ENCODE assay signal across 14 cellular contexts in the genomic region with DNA sequence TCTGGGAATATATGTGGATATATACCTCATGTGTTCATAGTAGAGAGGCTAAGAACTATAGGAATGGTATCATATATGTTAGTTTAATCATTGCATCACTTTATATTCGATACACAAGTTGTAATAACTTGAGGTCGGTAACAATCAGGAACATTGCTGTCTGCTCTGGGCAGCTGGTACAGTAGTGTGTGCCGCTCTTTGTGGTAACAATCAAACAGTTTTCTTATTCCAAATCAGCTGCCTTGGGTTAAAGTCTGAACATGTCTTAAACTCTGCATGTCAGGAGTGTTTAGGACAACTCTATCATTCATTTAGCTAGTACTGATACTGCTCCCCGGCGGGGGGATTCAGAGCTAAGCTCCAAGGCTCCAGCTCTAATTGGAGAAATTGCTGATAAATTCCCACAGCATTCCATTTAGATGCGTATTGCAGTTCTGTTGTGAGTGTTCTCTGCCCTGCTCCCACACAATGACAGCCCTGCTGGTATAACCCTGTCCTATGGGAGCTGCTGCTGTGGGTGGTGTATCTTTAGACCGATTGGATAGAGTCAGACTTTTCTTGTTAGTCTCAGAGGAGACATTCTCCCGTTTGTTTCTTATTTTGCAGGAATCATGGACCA.
DNase-seq lines count a peak whose midpoint lies in the region; ATAC-seq, FAIRE-seq and TF ChIP-seq lines count a peak whose summit lies in the region.
"Had no signal": no experiment of that assay in that cellular context is flagged by ENCODE, and none has a peak within 500 bp of the region (broad histone marks: within the 10 kb centered on the region; RNA-seq: fewer than 3 reads in every experiment).

No MANE protein-coding gene starts in this region.

- H3K36me3 Mint-ChIP-seq in CD8-positive, alpha-beta T cell: no peaks in the 10 kb centered on the region

- peaks cover 14% of the 10 kb centered on the region for H3K9me3 Mint-ChIP-seq in CD8-positive, alpha-beta T cell

- H3K27me3 ChIP-seq in cardiac muscle cell: no peaks in the 10 kb centered on the region
- H3K27me3 ChIP-seq in CD8-positive, alpha-beta T cell (ENCODE audit: insufficient read depth, low read length): no peaks in the 10 kb centered on the region
- H3K27me3 ChIP-seq: neutrophil had no signal

- in situ Hi-C loops in astrocyte of the spinal cord (cut with HindIII; ENCODE audit: low sequenced_read_pairs): no loop called here

- H3K27ac ChIP-seq in cardiac muscle cell: peak overlapping the region; percentile 34
- H3K27ac ChIP-seq in CD8-positive, alpha-beta T cell (ENCODE audit: low read depth, low read length): no peak overlapping the region
- H3K27ac ChIP-seq: A549, neutrophil had no signal

- TF ChIP-seq CTCF in cardiac muscle cell (IDR thresholded peaks at IDR 0.05; ENCODE audit: low read depth, low read length) (no peak), astrocyte of the spinal cord (IDR thresholded peaks at IDR 0.05; ENCODE audit: low read depth, low read length) (no peak)
- TF ChIP-seq CTCF in CD8-positive, alpha-beta T cell (IDR thresholded peaks at IDR 0.05): no peak

- intact Hi-C loops in cardiac septum (cut with DNase I): no loop called here
- intact Hi-C loops in CD8-positive, alpha-beta T cell (cut with DNase I, micrococcal nuclease): no loop called here

- DNase-seq in cardiac muscle cell (ENCODE audit: low read depth in 1 of 2, low spot score in 1 of 2): peak; percentile 18 to 91
- DNase-seq in cardiac septum (ENCODE audit: low spot score): no peak
- DNase-seq in astrocyte of the spinal cord (ENCODE audit: low read depth, low spot score): peak; percentile 73
- peak; percentile 20 for DNase-seq in iPS-NIHi7 (ENCODE audit: extremely low spot score)
- DNase-seq in urothelium cell line (ENCODE audit: low spot score): peak; percentile 77
- no peak for DNase-seq in CD8-positive, alpha-beta T cell
- DNase-seq: erythroblast, kidney glomerular epithelial cell, NCI-H187 treated with DMSO at 0.1 percent for 48 hours had no signal

- no peaks in the 10 kb centered on the region for H3K9me3 ChIP-seq in cardiac muscle cell (ENCODE audit: low read depth)
- H3K9me3 ChIP-seq in CD8-positive, alpha-beta T cell (ENCODE audit: low read length): no peaks in the 10 kb centered on the region
- H3K9me3 ChIP-seq: A549, neutrophil had no signal

- no peak overlapping the region for H3K4me3 Mint-ChIP-seq in CD8-positive, alpha-beta T cell

- no peaks in the 10 kb centered on the region for H3K36me3 ChIP-seq in cardiac muscle cell
- no peaks in the 10 kb centered on the region for H3K36me3 ChIP-seq in CD8-positive, alpha-beta T cell (ENCODE audit: insufficient read depth, low read length)
- H3K36me3 ChIP-seq: neutrophil had no signal

- H3K27ac Mint-ChIP-seq in CD8-positive, alpha-beta T cell: no peak overlapping the region

- peak; percentile 30 for FAIRE-seq in urothelium cell line (lab: Jason Lieb, UNC)
- FAIRE-seq: A549, G401.6 had no signal

- H3K27me3 Mint-ChIP-seq in CD8-positive, alpha-beta T cell (ENCODE audit: low read depth): no peaks in the 10 kb centered on the region

- H3K4me1 Mint-ChIP-seq in CD8-positive, alpha-beta T cell (ENCODE audit: low read depth): no peaks in the 10 kb centered on the region

- H3K4me3 ChIP-seq in cardiac muscle cell (no peak overlapping the region), astrocyte of the spinal cord (ENCODE audit: low read depth, low read length) (no peak overlapping the region)
- H3K4me3 ChIP-seq in CD8-positive, alpha-beta T cell (ENCODE audit: low read depth, low read length): no peak overlapping the region
- H3K4me3 ChIP-seq: A549 had no signal

- POLR2A ChIA-PET in CD8-positive, alpha-beta T cell (lab: Charles Lee): no interaction called here

- ATAC-seq in CD8-positive, alpha-beta T cell: no peak
- no peak for ATAC-seq in HG03457 (IDR thresholded peaks at IDR 0.05; ENCODE audit: unreplicated experiment)
- ATAC-seq in GM21723 (IDR thresholded peaks at IDR 0.05; ENCODE audit: unreplicated experiment): no peak

- CTCF ChIA-PET in CD8-positive, alpha-beta T cell (lab: Charles Lee): no interaction called here

- no peaks in the 10 kb centered on the region for H3K4me1 ChIP-seq in cardiac muscle cell (ENCODE audit: low read depth)
- no peaks in the 10 kb centered on the region for H3K4me1 ChIP-seq in CD8-positive, alpha-beta T cell (ENCODE audit: insufficient read depth, low read length)
- H3K4me1 ChIP-seq: A549 had no signal

Comparison
In these comparisons a context has a peak if more than half of its experiments do, and no peak if none do; other contexts are left out.
1. DNase-seq: peak in cardiac muscle cell (2 of 2), astrocyte of the spinal cord (single experiment), iPS-NIHi7 (single experiment) and urothelium cell line (single experiment); none in cardiac septum (single experiment) and CD8-positive, alpha-beta T cell (0 of 7).